In the genomic region with DNA sequence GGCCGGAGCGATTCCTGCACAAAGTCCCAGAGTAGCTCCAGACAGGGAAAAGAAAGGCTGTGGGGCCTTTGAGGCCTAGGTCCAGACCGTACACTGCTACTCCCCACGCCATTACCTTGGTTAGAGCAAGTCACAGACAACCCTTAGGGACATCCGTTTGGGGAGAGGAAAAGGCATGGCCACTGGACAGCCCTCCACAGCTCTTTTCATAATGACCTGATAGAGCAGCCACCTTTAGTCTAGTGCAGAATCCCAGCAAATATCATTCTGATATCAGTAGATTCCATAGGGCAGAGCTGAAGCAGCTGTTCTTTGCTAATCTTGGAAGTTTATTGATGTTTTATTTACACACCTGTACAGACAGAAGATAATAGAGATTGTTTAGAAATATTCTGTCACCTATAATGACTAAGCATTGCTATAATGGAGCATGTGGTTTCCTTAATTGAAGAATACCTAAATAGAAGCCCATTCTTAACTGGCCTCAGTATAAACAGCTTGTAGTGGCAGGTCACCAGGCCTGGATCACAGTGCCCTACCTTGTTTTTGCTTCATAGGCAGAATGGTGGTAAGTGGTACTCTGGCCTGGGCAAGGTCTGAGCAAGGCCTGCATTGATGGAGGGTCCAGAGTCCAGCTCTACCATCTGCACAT, we compare ENCODE assay signal across 7 cellular contexts. TPM values are rescaled to one million over a fixed set of nuclear protein-coding genes. Genes with fewer than 3 reads are reported as not detected.
DNase-seq lines count a peak whose midpoint lies in the region; ATAC-seq and TF ChIP-seq lines count a peak whose summit lies in the region.

No MANE protein-coding gene starts in this region.

- H3K27me3 ChIP-seq in RWPE2 (ENCODE audit: insufficient read depth, poor library complexity, severe bottlenecking): no peaks in the 10 kb centered on the region
- H3K27me3 ChIP-seq in foreskin keratinocyte: no peaks in the 10 kb centered on the region

- peak overlapping the region; percentile 96 for H3K27ac Mint-ChIP-seq in stimulated activated memory B cell treated with anti-CD40 and anti-IgM and Interleukin-4, amounts not matched to agents 10 μg/mL and 1 μg/mL and 100 μg/mL, for 72 hours

- ATAC-seq in HG03457 (IDR thresholded peaks at IDR 0.05; ENCODE audit: unreplicated experiment) (peak; percentile 0), RWPE2 (ENCODE audit: low read depth) (no peak; the same call in 2 of the 3 replicates), foreskin keratinocyte (no peak), HG03460 (IDR thresholded peaks at IDR 0.05; ENCODE audit: unreplicated experiment) (no peak)
- ATAC-seq in stimulated activated memory B cell treated with anti-CD40 and anti-IgM and Interleukin-4, amounts not matched to agents 10 μg/mL and 1 μg/mL and 100 μg/mL, for 72 hours: no peak

- H3K36me3 ChIP-seq in RWPE2 (ENCODE audit: low read depth): peaks cover 18% of the 10 kb centered on the region

- H3K36me3 Mint-ChIP-seq in stimulated activated memory B cell treated with anti-CD40 and anti-IgM and Interleukin-4, amounts not matched to agents 10 μg/mL and 1 μg/mL and 100 μg/mL, for 72 hours: peaks cover 26% of the 10 kb centered on the region

- no peak for DNase-seq in RWPE2 (ENCODE audit: low spot score)
- no peak for DNase-seq in foreskin keratinocyte
- no peak for DNase-seq in hippocampal formation (lab: John Stamatoyannopoulos, UW)
- no peak for DNase-seq in NCI-H1930 (lab: John Stamatoyannopoulos, UW)

- H3K27me3 Mint-ChIP-seq in stimulated activated memory B cell treated with anti-CD40 and anti-IgM and Interleukin-4, amounts not matched to agents 10 μg/mL and 1 μg/mL and 100 μg/mL, for 72 hours: no peaks in the 10 kb centered on the region

- H3K4me3 ChIP-seq in RWPE2 (ENCODE audit: severe bottlenecking): no peak overlapping the region

- peaks cover 30% of the 10 kb centered on the region for H3K4me1 ChIP-seq in RWPE2 (ENCODE audit: insufficient read depth, poor library complexity, severe bottlenecking)
- H3K4me1 ChIP-seq in foreskin keratinocyte: peaks cover 27% of the 10 kb centered on the region

- no peaks in the 10 kb centered on the region for H3K9me3 Mint-ChIP-seq in stimulated activated memory B cell treated with anti-CD40 and anti-IgM and Interleukin-4, amounts not matched to agents 10 μg/mL and 1 μg/mL and 100 μg/mL, for 72 hours

- peak overlapping the region; percentile 47 for H3K27ac ChIP-seq in RWPE2 (ENCODE audit: poor library complexity, severe bottlenecking)
- H3K27ac ChIP-seq in foreskin keratinocyte: peak overlapping the region; percentile 84

- TF ChIP-seq CTCF in RWPE2 (IDR thresholded peaks at IDR 0.05; ENCODE audit: poor library complexity, severe bottlenecking) (no peak), foreskin keratinocyte (conservative IDR thresholded peaks at IDR 0.05) (no peak)

- peak overlapping the region; percentile 15 for H3K4me3 Mint-ChIP-seq in stimulated activated memory B cell treated with anti-CD40 and anti-IgM and Interleukin-4, amounts not matched to agents 10 μg/mL and 1 μg/mL and 100 μg/mL, for 72 hours

- H3K4me1 Mint-ChIP-seq in stimulated activated memory B cell treated with anti-CD40 and anti-IgM and Interleukin-4, amounts not matched to agents 10 μg/mL and 1 μg/mL and 100 μg/mL, for 72 hours: peaks cover 93% of the 10 kb centered on the region

- no peaks in the 10 kb centered on the region for H3K9me3 ChIP-seq in RWPE2 (ENCODE audit: severe bottlenecking)

RNA-seq across cellular contexts. Expression of gene OGDH, which starts 27.9 kb away (rescaled TPM):
- total RNA-seq in foreskin keratinocyte: 68.7 and 82.4 TPM in 2 replicates
- 37.6 and 46.4 TPM in 2 replicates for polyA plus RNA-seq in foreskin keratinocyte

RNA-seq across cellular contexts. Expression of gene TMED4, which starts 52.3 kb away (rescaled TPM):
- 42.4 and 43.9 TPM in 2 replicates for total RNA-seq in foreskin keratinocyte
- 29.1 and 31.2 TPM in 2 replicates for polyA plus RNA-seq in foreskin keratinocyte
